Comparison of ENCODE assay signal across 10 cellular contexts in the genomic region with DNA sequence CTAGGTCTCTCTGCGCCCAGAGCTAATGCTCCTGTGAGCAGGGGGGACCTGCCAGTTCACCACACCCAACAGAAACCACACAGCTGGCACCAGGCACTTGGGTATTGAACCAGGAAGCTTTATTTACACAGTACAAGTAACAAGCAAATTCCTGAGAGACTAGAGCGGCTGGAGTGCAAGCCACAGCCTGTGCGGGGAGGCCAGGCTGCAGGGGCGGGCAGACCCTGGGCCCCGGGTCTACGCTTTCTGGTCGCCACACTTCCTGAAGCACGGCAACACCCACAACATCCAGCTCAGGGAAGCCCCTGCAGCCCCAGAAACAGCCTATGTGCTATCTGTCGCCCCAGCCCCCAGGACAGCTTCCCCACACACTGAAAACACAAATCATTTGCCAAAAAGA.
DNase-seq lines count a peak whose midpoint lies in the region; ATAC-seq, FAIRE-seq and TF ChIP-seq lines count a peak whose summit lies in the region.
"Had no signal": no experiment of that assay in that cellular context is flagged by ENCODE, and none has a peak within 500 bp of the region (broad histone marks: within the 10 kb centered on the region; RNA-seq: fewer than 3 reads in every experiment).

No MANE protein-coding gene starts in this region.

- no peak overlapping the region for H3K4me3 ChIP-seq in pancreas

- in situ Hi-C loops in GM13976 (cut with MboI; ENCODE audit: low sequenced_read_pairs, unreplicated experiment) = no loop called here

- peak overlapping the region; percentile 79 to 94 (median 88) for H3K4me3 Mint-ChIP-seq in IgD-negative memory B cell
- no peak overlapping the region for H3K4me3 Mint-ChIP-seq in activated CD4-positive, alpha-beta T cell treated with anti-CD3 and anti-CD28 coated beads for 36 hours

- no peaks in the 10 kb centered on the region for H3K27me3 ChIP-seq in pancreas

- CTCF ChIA-PET in activated CD4-positive, alpha-beta T cell treated with anti-CD3 and anti-CD28 coated beads for 36 hours (lab: Charles Lee) = interaction anchor here (1.0 to 1.3 kb wide), 3 partner anchors 8 to 126 kb away, joined by 3 to 4 read pairs (median 3); no protein-coding TSS in a partner anchor

- H3K27ac Mint-ChIP-seq in IgD-negative memory B cell = peak overlapping the region; percentile 97 to 99 (median 98)
- H3K27ac Mint-ChIP-seq in activated CD4-positive, alpha-beta T cell treated with anti-CD3 and anti-CD28 coated beads for 36 hours = no peak overlapping the region

- POLR2A ChIA-PET in activated CD4-positive, alpha-beta T cell treated with anti-CD3 and anti-CD28 coated beads for 36 hours (lab: Charles Lee) = interaction anchor here (0.6 kb wide), 1 partner anchor 270 kb away, joined by 8 read pairs; no protein-coding TSS in a partner anchor

- no peak for FAIRE-seq in pancreas (lab: Jason Lieb, UNC)

- no peaks in the 10 kb centered on the region for H3K4me1 ChIP-seq in pancreas

- peak; percentile 39 to 71 (median 54) for ATAC-seq in pancreas
- no peak for ATAC-seq in activated CD4-positive, alpha-beta T cell treated with anti-CD3 and anti-CD28 coated beads for 36 hours
- ATAC-seq: SK-N-SH treated with all-trans-retinoic acid at 6 μM for 48 hours had no signal

- 57 to 75% methylated on average over 9 of the region's 9 CpGs for WGBS in pancreas, 2 donors

- H3K27ac ChIP-seq in cingulate gyrus (ENCODE audit: low read depth, low read length) (peak overlapping the region; percentile 10), pancreas (no peak overlapping the region)

- peak; percentile 68 for DNase-seq in GM13976 (ENCODE audit: low spot score)
- DNase-seq in pancreas = no peak
- no peak for DNase-seq in CD1c-positive myeloid dendritic cell (ENCODE audit: extremely low spot score)
- DNase-seq in NK-92 treated with Interleukin-12 subunit alpha and Interleukin-12 subunit beta, amount 100 ng/mL, for 24 hours (lab: John Stamatoyannopoulos, UW) = no peak
- no peak for DNase-seq in activated CD4-positive, alpha-beta T cell treated with anti-CD3 and anti-CD28 coated beads for 36 hours
- no peak for DNase-seq in NCI-H2081 treated with DMSO at 0.1 percent for 48 hours (lab: John Stamatoyannopoulos, UW)
- DNase-seq: stimulated activated CD4-positive, alpha-beta T cell treated with anti-CD3 and anti-CD28 coated beads, Interleukin-2, amount 100 ng/mL, for 48 hours had no signal

- H3K36me3 Mint-ChIP-seq in IgD-negative memory B cell = peaks cover 6% of the 10 kb centered on the region
- H3K36me3 Mint-ChIP-seq in activated CD4-positive, alpha-beta T cell treated with anti-CD3 and anti-CD28 coated beads for 36 hours (ENCODE audit: low read depth) = peaks cover 5% of the 10 kb centered on the region

- intact Hi-C loops in pancreas (cut with DNase I) = no loop called here
- intact Hi-C loops in activated CD4-positive, alpha-beta T cell treated with anti-CD3 and anti-CD28 coated beads for 36 hours (cut with DNase I, micrococcal nuclease) = no loop called here

- no peaks in the 10 kb centered on the region for H3K27me3 Mint-ChIP-seq in IgD-negative memory B cell
- no peaks in the 10 kb centered on the region for H3K27me3 Mint-ChIP-seq in activated CD4-positive, alpha-beta T cell treated with anti-CD3 and anti-CD28 coated beads for 36 hours

- peaks cover 0 to 2% (median 0%) of the 10 kb centered on the region in 3 donors for H3K9me3 Mint-ChIP-seq in IgD-negative memory B cell
- H3K9me3 Mint-ChIP-seq in activated CD4-positive, alpha-beta T cell treated with anti-CD3 and anti-CD28 coated beads for 36 hours (ENCODE audit: low read depth) = no peaks in the 10 kb centered on the region

- TF ChIP-seq CTCF in GM13976 (IDR thresholded peaks at IDR 0.05; ENCODE audit: borderline replicate concordance, control extremely low read depth, extremely low read depth, insufficient read depth, missing control alignments) (no peak), pancreas (IDR thresholded peaks at IDR 0.05) (no peak)

- peaks cover 39 to 57% (median 53%) of the 10 kb centered on the region in 3 donors for H3K4me1 Mint-ChIP-seq in IgD-negative memory B cell
- H3K4me1 Mint-ChIP-seq in activated CD4-positive, alpha-beta T cell treated with anti-CD3 and anti-CD28 coated beads for 36 hours = peaks cover 23% of the 10 kb centered on the region

- H3K9me3 ChIP-seq in pancreas = no peaks in the 10 kb centered on the region

- no peaks in the 10 kb centered on the region for H3K36me3 ChIP-seq in pancreas
